ENCODE assay signal across 10 cellular contexts in the genomic region with DNA sequence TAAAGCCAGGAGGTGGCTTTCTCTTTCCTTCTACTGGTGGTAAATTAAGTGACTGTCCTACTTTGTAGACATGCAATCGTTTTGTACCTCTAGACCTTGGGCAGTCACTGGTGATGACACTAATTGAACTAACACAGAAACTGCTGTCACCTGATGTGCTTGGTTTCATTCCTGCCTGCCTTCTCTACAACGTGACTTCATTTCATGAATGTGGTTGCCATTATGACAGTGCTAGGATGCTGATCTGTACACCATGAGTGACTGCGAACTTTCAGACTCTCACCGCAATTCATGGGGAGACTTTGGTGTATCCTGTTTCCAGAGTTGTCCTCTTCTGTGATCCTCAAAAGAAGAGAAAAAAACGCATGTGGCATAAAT. TPM values are rescaled to one million over a fixed set of nuclear protein-coding genes. Genes with fewer than 3 reads are reported as not detected.
A peak's percentile ranks its signal among the peaks of the same experiment; 100 is the strongest.
DNase-seq lines count a peak whose midpoint lies in the region; ATAC-seq and TF ChIP-seq lines count a peak whose summit lies in the region.
"Had no signal": no experiment of that assay in that cellular context is flagged by ENCODE, and none has a peak within 500 bp of the region (broad histone marks: within the 10 kb centered on the region; RNA-seq: fewer than 3 reads in every experiment).

No MANE protein-coding gene starts in this region.

- peaks cover 41% of the 10 kb centered on the region for H3K27me3 Mint-ChIP-seq in activated CD8-positive, alpha-beta memory T cell treated with anti-CD3 and anti-CD28 coated beads, Interleukin-2, amount 10 ng/mL, durations not matched to agents 7 days and 5 days
- H3K27me3 Mint-ChIP-seq in effector memory CD8-positive, alpha-beta T cell, result peaks cover 29 to 58% of the 10 kb centered on the region in 2 donors

- peaks cover 0 to 11% of the 10 kb centered on the region in 2 donors for H3K36me3 ChIP-seq in psoas muscle (ENCODE audit: insufficient read depth in 1 of 2, low read depth in 1 of 2)

- H3K9me3 Mint-ChIP-seq in activated CD8-positive, alpha-beta memory T cell treated with anti-CD3 and anti-CD28 coated beads, Interleukin-2, amount 10 ng/mL, durations not matched to agents 7 days and 5 days (ENCODE audit: low read depth), result no peaks in the 10 kb centered on the region
- no peaks in the 10 kb centered on the region for H3K9me3 Mint-ChIP-seq in effector memory CD8-positive, alpha-beta T cell

- H3K36me3 Mint-ChIP-seq in activated CD8-positive, alpha-beta memory T cell treated with anti-CD3 and anti-CD28 coated beads, Interleukin-2, amount 10 ng/mL, durations not matched to agents 7 days and 5 days, result no peaks in the 10 kb centered on the region
- H3K36me3 Mint-ChIP-seq in effector memory CD8-positive, alpha-beta T cell (ENCODE audit: insufficient read depth), result no peaks in the 10 kb centered on the region

- TF ChIP-seq CTCF in psoas muscle (IDR thresholded peaks at IDR 0.05) (no peak), foreskin fibroblast (IDR thresholded peaks at IDR 0.05; ENCODE audit: low read depth, low read length) (no peak)

- no peak overlapping the region for H3K27ac Mint-ChIP-seq in activated CD8-positive, alpha-beta memory T cell treated with anti-CD3 and anti-CD28 coated beads, Interleukin-2, amount 10 ng/mL, durations not matched to agents 7 days and 5 days
- H3K27ac Mint-ChIP-seq in effector memory CD8-positive, alpha-beta T cell, result no peak overlapping the region

- H3K4me1 Mint-ChIP-seq in activated CD8-positive, alpha-beta memory T cell treated with anti-CD3 and anti-CD28 coated beads, Interleukin-2, amount 10 ng/mL, durations not matched to agents 7 days and 5 days, result peaks cover 37% of the 10 kb centered on the region
- no peaks in the 10 kb centered on the region for H3K4me1 Mint-ChIP-seq in effector memory CD8-positive, alpha-beta T cell (ENCODE audit: low read depth in 2 of 2)

- peaks cover 23% of the 10 kb centered on the region for H3K4me1 ChIP-seq in psoas muscle

- CTCF ChIA-PET in activated CD8-positive, alpha-beta memory T cell treated with anti-CD3 and anti-CD28 coated beads, Interleukin-2, amount 10 ng/mL, durations not matched to agents 7 days and 5 days (lab: Charles Lee), result no interaction called here

- 68 to 75% (median 74%) methylated on average over 5 of the region's 5 CpGs for WGBS in psoas muscle, 3 donors

- H3K9me3 ChIP-seq in psoas muscle, result no peaks in the 10 kb centered on the region

- H3K27me3 ChIP-seq in psoas muscle (ENCODE audit: insufficient read depth in 3 of 3, low read length in 2 of 3), result no peaks in the 10 kb centered on the region

- intact Hi-C loops in psoas muscle (cut with DNase I), result no loop called here

- ATAC-seq in activated CD8-positive, alpha-beta memory T cell treated with anti-CD3 and anti-CD28 coated beads, Interleukin-2, amount 10 ng/mL, durations not matched to agents 7 days and 5 days, result peak; percentile 90
- peak; percentile 96 for ATAC-seq in GM21515 (IDR thresholded peaks at IDR 0.05; ENCODE audit: unreplicated experiment)
- peak; percentile 81 for ATAC-seq in HG03139 (IDR thresholded peaks at IDR 0.05; ENCODE audit: unreplicated experiment)
- ATAC-seq in psoas muscle, result peak in 3 of 4 donors; percentile 26 to 43 (median 39)
- no peak for ATAC-seq in effector memory CD8-positive, alpha-beta T cell (replicated peaks)

- H3K4me3 ChIP-seq in psoas muscle (no peak overlapping the region), foreskin fibroblast (ENCODE audit: low read depth in 1 of 2, low read length in 2 of 2) (no peak overlapping the region)

- peak; percentile 59 for DNase-seq in activated CD8-positive, alpha-beta memory T cell treated with anti-CD3 and anti-CD28 coated beads, Interleukin-2, amount 10 ng/mL, durations not matched to agents 7 days and 5 days
- DNase-seq in activated CD8-positive, alpha-beta memory T cell treated with anti-CD3 and anti-CD28 coated beads, Interleukin-2, amount 50 U/mL, for 48 hours, result no peak
- DNase-seq in psoas muscle (no peak), hypothalamus (lab: John Stamatoyannopoulos, UW) (no peak), foreskin fibroblast (no peak)
- no peak for DNase-seq in effector memory CD8-positive, alpha-beta T cell
- DNase-seq: SIG-M5 had no signal

- H3K27ac ChIP-seq in psoas muscle, result no peak overlapping the region

- H3K4me3 Mint-ChIP-seq in activated CD8-positive, alpha-beta memory T cell treated with anti-CD3 and anti-CD28 coated beads, Interleukin-2, amount 10 ng/mL, durations not matched to agents 7 days and 5 days, result no peak overlapping the region
- no peak overlapping the region for H3K4me3 Mint-ChIP-seq in effector memory CD8-positive, alpha-beta T cell

RNA-seq across cellular contexts. Expression of a gene that starts 47.5 kb away (rescaled TPM):
- under 1 TPM in 1 of 2 experiments, not detected in 1; 0.35 TPM for total RNA-seq in activated CD8-positive, alpha-beta memory T cell treated with anti-CD3 and anti-CD28 coated beads, Interleukin-2, amount 10 ng/mL, durations not matched to agents 7 days and 5 days
- 10 to 100 TPM; 12.9 to 96.2 (median 20.6) TPM for total RNA-seq in psoas muscle
- 10 to 100 TPM in 2 of 3 donors, 1 to 10 TPM in 1; 3.2 to 63.4 (median 33.3) TPM for polyA plus RNA-seq in psoas muscle
- polyA plus RNA-seq: AG04450 had no signal

Comparison
In these comparisons a context has a peak if more than half of its experiments do, and no peak if none do; other contexts are left out.
1. RNA of a gene that starts 47.5 kb away (total RNA-seq): 12.9 to 96.2 TPM in psoas muscle; 0.35 TPM in activated CD8-positive, alpha-beta memory T cell treated with anti-CD3 and anti-CD28 coated beads, Interleukin-2, amount 10 ng/mL, durations not matched to agents 7 days and 5 days; every median in the first group is over 10 times any median in the second.